Comparison of ENCODE assay signal across 1 cellular context in genomic region chr6:3869632-3870527, GRCh38.
TF ChIP-seq lines count a peak whose summit lies in the region.

No MANE protein-coding gene starts in this region.

TF ChIP-seq in HepG2, 621 proteins besides CTCF, POLR2A, EP300 and RAD21 (continued from another document and continues in another):
- TF ChIP-seq HNF1A (IDR thresholded peaks at IDR 0.05; ENCODE audit: low read depth) (peak; percentile 99), HNF1A (CRISPR knock-in tag; IDR thresholded peaks at IDR 0.05; ENCODE audit: borderline replicate concordance) (peak; percentile 99), ZNF224 (CRISPR knock-in tag; IDR thresholded peaks at IDR 0.05) (no peak), MTA1 (CRISPR knock-in tag; IDR thresholded peaks at IDR 0.05; ENCODE audit: borderline replicate concordance) (peak; percentile 79; the same call in 1 of the 2 replicates), JUND (CRISPR knock-in tag; IDR thresholded peaks at IDR 0.05) (peak; percentile 72; the same call in 1 of the 2 replicates), ZNF660 (CRISPR knock-in tag; IDR thresholded peaks at IDR 0.05; ENCODE audit: borderline replicate concordance, low read depth) (no peak), ZNF589 (CRISPR knock-in tag; conservative IDR thresholded peaks at IDR 0.05) (no peak), CEBPB (IDR thresholded peaks at IDR 0.05; ENCODE audit: borderline replicate concordance, low read depth, low read length) (peak; percentile 87), ZNF746 (CRISPR knock-in tag; IDR thresholded peaks at IDR 0.05) (no peak), BRD4 (CRISPR knock-in tag; IDR thresholded peaks at IDR 0.05) (peak; percentile 50; the same call in 1 of the 2 replicates), MLLT10 (CRISPR knock-in tag; IDR thresholded peaks at IDR 0.05) (no peak), RFXAP (CRISPR knock-in tag; IDR thresholded peaks at IDR 0.05; ENCODE audit: borderline replicate concordance) (no peak), SOX6 (IDR thresholded peaks at IDR 0.05) (no peak), SOX6 (CRISPR knock-in tag; IDR thresholded peaks at IDR 0.05) (peak; percentile 79), ZNF782 (CRISPR knock-in tag; IDR thresholded peaks at IDR 0.05; ENCODE audit: borderline replicate concordance) (no peak), GRHL1 (CRISPR knock-in tag; conservative IDR thresholded peaks at IDR 0.05) (no peak), ZNF430 (CRISPR knock-in tag; IDR thresholded peaks at IDR 0.05) (no peak; the same call in 1 of the 2 replicates), ZBTB20 (CRISPR knock-in tag; IDR thresholded peaks at IDR 0.05; ENCODE audit: borderline replicate concordance, low read depth) (0 out of 2 replicates have a peak, but pooled peaks have one; percentile 11), CBX1 (IDR thresholded peaks at IDR 0.05; ENCODE audit: low read depth) (peak; percentile 20), ZNF407 (CRISPR knock-in tag; IDR thresholded peaks at IDR 0.05; ENCODE audit: not compliant biosample characterization) (no peak), KDM4B (CRISPR knock-in tag; IDR thresholded peaks at IDR 0.05) (no peak), ZNF232 (CRISPR knock-in tag; IDR thresholded peaks at IDR 0.05; ENCODE audit: borderline replicate concordance) (no peak), NR2F1 (CRISPR knock-in tag; IDR thresholded peaks at IDR 0.05) (no peak; a peak in 1 of 4 replicates)
- TF ChIP-seq, protein P1, sequence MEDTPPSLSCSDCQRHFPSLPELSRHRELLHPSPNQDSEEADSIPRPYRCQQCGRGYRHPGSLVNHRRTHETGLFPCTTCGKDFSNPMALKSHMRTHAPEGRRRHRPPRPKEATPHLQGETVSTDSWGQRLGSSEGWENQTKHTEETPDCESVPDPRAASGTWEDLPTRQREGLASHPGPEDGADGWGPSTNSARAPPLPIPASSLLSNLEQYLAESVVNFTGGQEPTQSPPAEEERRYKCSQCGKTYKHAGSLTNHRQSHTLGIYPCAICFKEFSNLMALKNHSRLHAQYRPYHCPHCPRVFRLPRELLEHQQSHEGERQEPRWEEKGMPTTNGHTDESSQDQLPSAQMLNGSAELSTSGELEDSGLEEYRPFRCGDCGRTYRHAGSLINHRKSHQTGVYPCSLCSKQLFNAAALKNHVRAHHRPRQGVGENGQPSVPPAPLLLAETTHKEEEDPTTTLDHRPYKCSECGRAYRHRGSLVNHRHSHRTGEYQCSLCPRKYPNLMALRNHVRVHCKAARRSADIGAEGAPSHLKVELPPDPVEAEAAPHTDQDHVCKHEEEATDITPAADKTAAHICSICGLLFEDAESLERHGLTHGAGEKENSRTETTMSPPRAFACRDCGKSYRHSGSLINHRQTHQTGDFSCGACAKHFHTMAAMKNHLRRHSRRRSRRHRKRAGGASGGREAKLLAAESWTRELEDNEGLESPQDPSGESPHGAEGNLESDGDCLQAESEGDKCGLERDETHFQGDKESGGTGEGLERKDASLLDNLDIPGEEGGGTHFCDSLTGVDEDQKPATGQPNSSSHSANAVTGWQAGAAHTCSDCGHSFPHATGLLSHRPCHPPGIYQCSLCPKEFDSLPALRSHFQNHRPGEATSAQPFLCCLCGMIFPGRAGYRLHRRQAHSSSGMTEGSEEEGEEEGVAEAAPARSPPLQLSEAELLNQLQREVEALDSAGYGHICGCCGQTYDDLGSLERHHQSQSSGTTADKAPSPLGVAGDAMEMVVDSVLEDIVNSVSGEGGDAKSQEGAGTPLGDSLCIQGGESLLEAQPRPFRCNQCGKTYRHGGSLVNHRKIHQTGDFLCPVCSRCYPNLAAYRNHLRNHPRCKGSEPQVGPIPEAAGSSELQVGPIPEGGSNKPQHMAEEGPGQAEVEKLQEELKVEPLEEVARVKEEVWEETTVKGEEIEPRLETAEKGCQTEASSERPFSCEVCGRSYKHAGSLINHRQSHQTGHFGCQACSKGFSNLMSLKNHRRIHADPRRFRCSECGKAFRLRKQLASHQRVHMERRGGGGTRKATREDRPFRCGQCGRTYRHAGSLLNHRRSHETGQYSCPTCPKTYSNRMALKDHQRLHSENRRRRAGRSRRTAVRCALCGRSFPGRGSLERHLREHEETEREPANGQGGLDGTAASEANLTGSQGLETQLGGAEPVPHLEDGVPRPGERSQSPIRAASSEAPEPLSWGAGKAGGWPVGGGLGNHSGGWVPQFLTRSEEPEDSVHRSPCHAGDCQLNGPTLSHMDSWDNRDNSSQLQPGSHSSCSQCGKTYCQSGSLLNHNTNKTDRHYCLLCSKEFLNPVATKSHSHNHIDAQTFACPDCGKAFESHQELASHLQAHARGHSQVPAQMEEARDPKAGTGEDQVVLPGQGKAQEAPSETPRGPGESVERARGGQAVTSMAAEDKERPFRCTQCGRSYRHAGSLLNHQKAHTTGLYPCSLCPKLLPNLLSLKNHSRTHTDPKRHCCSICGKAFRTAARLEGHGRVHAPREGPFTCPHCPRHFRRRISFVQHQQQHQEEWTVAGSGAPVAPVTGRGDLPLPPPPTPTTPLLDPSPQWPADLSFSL (CRISPR knock-in tag; IDR thresholded peaks at IDR 0.05) = no peak
- TF ChIP-seq, protein P2, sequence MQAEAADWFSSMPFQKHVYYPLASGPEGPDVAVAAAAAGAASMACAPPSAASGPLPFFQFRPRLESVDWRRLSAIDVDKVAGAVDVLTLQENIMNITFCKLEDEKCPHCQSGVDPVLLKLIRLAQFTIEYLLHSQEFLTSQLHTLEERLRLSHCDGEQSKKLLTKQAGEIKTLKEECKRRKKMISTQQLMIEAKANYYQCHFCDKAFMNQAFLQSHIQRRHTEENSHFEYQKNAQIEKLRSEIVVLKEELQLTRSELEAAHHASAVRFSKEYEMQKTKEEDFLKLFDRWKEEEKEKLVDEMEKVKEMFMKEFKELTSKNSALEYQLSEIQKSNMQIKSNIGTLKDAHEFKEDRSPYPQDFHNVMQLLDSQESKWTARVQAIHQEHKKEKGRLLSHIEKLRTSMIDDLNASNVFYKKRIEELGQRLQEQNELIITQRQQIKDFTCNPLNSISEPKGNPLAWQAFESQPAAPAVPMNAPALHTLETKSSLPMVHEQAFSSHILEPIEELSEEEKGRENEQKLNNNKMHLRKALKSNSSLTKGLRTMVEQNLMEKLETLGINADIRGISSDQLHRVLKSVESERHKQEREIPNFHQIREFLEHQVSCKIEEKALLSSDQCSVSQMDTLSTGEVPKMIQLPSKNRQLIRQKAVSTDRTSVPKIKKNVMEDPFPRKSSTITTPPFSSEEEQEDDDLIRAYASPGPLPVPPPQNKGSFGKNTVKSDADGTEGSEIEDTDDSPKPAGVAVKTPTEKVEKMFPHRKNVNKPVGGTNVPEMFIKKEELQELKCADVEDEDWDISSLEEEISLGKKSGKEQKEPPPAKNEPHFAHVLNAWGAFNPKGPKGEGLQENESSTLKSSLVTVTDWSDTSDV (CRISPR knock-in tag; IDR thresholded peaks at IDR 0.05) = no peak
- TF ChIP-seq, protein P3, sequence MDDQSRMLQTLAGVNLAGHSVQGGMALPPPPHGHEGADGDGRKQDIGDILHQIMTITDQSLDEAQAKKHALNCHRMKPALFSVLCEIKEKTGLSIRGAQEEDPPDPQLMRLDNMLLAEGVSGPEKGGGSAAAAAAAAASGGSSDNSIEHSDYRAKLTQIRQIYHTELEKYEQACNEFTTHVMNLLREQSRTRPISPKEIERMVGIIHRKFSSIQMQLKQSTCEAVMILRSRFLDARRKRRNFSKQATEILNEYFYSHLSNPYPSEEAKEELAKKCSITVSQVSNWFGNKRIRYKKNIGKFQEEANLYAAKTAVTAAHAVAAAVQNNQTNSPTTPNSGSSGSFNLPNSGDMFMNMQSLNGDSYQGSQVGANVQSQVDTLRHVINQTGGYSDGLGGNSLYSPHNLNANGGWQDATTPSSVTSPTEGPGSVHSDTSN (CRISPR knock-in tag; IDR thresholded peaks at IDR 0.05; ENCODE audit: borderline replicate concordance) = no peak
- TF ChIP-seq, protein P4, sequence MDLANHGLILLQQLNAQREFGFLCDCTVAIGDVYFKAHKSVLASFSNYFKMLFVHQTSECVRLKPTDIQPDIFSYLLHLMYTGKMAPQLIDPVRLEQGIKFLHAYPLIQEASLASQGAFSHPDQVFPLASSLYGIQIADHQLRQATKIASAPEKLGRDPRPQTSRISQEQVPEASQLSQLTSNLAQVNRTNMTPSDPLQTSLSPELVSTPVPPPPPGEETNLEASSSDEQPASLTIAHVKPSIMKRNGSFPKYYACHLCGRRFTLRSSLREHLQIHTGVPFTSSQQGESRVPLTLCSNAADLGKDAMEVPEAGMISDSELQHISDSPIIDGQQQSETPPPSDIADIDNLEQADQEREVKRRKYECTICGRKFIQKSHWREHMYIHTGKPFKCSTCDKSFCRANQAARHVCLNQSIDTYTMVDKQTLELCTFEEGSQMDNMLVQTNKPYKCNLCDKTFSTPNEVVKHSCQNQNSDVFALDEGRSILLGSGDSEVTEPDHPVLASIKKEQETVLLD (CRISPR knock-in tag; IDR thresholded peaks at IDR 0.05; ENCODE audit: low read depth) = 0 out of 2 replicates have a peak, but pooled peaks have one; percentile 27
